ENCODE assay signal across 7 cellular contexts in the genomic region with DNA sequence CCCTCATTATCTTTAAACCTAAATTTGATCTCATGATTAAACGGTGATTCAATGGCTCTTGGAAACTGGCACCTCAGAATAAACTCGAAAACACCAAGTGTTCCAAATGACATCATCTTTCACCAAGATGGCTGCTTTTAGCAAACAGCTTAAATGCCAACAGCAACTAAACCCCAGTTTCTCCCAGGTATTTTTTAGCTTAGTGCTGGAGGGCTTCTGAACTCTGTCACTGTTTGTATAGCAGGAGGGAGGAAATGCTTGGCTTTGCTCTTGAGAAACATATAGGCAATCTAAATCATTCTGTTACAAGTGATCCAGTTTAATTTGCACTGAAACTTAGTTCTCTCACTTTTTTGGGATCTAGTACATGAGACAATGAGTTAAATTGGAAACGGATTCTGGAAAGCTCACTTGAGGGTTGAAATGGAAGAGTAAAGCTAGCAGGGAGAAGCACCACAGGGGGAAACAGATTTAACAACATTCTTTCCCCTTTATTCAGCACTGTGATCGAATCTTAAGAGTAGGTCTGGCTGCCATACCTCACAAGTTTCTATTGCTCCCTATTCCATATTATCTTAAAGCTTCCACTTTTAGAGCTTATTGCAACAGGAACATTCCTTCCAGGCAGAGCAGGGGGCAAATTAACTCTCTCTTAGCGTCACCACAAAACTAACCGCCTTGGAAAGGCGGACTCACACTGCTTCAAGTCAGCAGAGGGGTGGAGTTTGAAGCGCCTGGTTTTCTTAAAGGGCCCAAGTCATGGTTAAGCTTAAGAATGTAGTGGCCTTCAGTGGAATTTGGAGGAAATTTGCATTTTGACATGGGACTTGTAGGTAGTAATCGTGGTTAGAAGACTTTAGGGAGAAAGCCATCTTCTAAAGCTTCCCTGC. TPM values are rescaled to one million over a fixed set of nuclear protein-coding genes. Genes with fewer than 3 reads are reported as not detected.
A peak's percentile ranks its signal among the peaks of the same experiment; 100 is the strongest.
DNase-seq lines count a peak whose midpoint lies in the region; ATAC-seq and TF ChIP-seq lines count a peak whose summit lies in the region.

No MANE protein-coding gene starts in this region.

- H3K4me1 ChIP-seq in NT2/D1 (ENCODE audit: insufficient read depth, insufficient read length): no peaks in the 10 kb centered on the region

- peak overlapping the region; percentile 87 for H3K27ac Mint-ChIP-seq in osteocyte (ENCODE audit: unreplicated experiment)

- intact Hi-C loops in head of caudate nucleus (cut with DNase I): loop anchor here (5.0 kb wide), 1 partner anchor 281 kb away; no protein-coding TSS in a partner anchor

- peaks cover 3% of the 10 kb centered on the region for H3K36me3 ChIP-seq in NT2/D1 (ENCODE audit: insufficient read depth, insufficient read length, low read length)

- H3K27me3 ChIP-seq in NT2/D1 (ENCODE audit: insufficient read depth, insufficient read length): no peaks in the 10 kb centered on the region

- H3K27ac ChIP-seq in RWPE1: no peak overlapping the region

- CTCF ChIA-PET in RWPE1 (lab: Yijun Ruan, JAX): interaction anchor here (0.6 to 1.3 kb wide), 5 partner anchors 15 to 692 kb away, joined by 3 to 6 read pairs (median 4); no protein-coding TSS in a partner anchor

- H3K27me3 Mint-ChIP-seq in osteocyte (ENCODE audit: unreplicated experiment): no peaks in the 10 kb centered on the region

- peak; percentile 17 for ATAC-seq in HG02623 (IDR thresholded peaks at IDR 0.05; ENCODE audit: unreplicated experiment)

- POLR2A ChIA-PET in RWPE1 (lab: Yijun Ruan, JAX; ENCODE audit: low non-redundant PET): interaction anchor here (1.0 kb wide), 1 partner anchor 16 kb away, joined by 3 read pairs; no protein-coding TSS in a partner anchor

- DNase-seq in GM10266 (ENCODE audit: extremely low spot score) (peak; percentile 47), NT2/D1 (ENCODE audit: low read depth, low spot score) (peak; percentile 77), head of caudate nucleus (peak in 41 of 42 donors; percentile 11 to 81 (median 61)), osteocyte (ENCODE audit: extremely low spot score, unreplicated experiment) (no peak), RWPE1 (ENCODE audit: low spot score) (no peak)
- peak; percentile 49 for DNase-seq in activated naive CD4-positive, alpha-beta T cell treated with anti-CD3 and anti-CD28 coated beads, Interleukin-2, amount 50 U/mL, for 16 hours

- no peaks in the 10 kb centered on the region for H3K36me3 Mint-ChIP-seq in osteocyte (ENCODE audit: unreplicated experiment)

- H3K9ac ChIP-seq in NT2/D1 (ENCODE audit: insufficient read length, low read depth): peak overlapping the region; percentile 75

- H3K4me3 Mint-ChIP-seq in osteocyte (ENCODE audit: unreplicated experiment): peak overlapping the region; percentile 95

- TF ChIP-seq CTCF in GM10266 (IDR thresholded peaks at IDR 0.05; ENCODE audit: control insufficient read depth, insufficient read depth, low read depth, missing control alignments) (no peak), osteocyte (IDR thresholded peaks at IDR 0.05) (no peak), RWPE1 (conservative IDR thresholded peaks at IDR 0.05; ENCODE audit: low read depth) (no peak)

- peaks cover 44% of the 10 kb centered on the region for H3K4me1 Mint-ChIP-seq in osteocyte (ENCODE audit: unreplicated experiment)

- H3K9me3 ChIP-seq in NT2/D1 (ENCODE audit: insufficient read depth, low read length): no peaks in the 10 kb centered on the region

- peaks cover 6% of the 10 kb centered on the region for H3K9me3 Mint-ChIP-seq in osteocyte (ENCODE audit: unreplicated experiment)

- peak overlapping the region; percentile 41 for H3K4me3 ChIP-seq in NT2/D1 (ENCODE audit: insufficient read length, low read depth)

RNA-seq across cellular contexts. Expression of gene CCDC6, which starts 1.8 kb away (rescaled TPM):
- 37.6 and 38.0 TPM in 2 replicates for total RNA-seq in osteocyte

Comparison
In these comparisons a context has a peak if more than half of its experiments do, and no peak if none do; other contexts are left out.
1. DNase-seq: peak in GM10266 (single experiment), NT2/D1 (single experiment), activated naive CD4-positive, alpha-beta T cell treated with anti-CD3 and anti-CD28 coated beads, Interleukin-2, amount 50 U/mL, for 16 hours (single experiment) and head of caudate nucleus (41 of 42); none in osteocyte (single experiment) and RWPE1 (single experiment).